7 cellular contexts compared by ENCODE assay signal in the genomic region with DNA sequence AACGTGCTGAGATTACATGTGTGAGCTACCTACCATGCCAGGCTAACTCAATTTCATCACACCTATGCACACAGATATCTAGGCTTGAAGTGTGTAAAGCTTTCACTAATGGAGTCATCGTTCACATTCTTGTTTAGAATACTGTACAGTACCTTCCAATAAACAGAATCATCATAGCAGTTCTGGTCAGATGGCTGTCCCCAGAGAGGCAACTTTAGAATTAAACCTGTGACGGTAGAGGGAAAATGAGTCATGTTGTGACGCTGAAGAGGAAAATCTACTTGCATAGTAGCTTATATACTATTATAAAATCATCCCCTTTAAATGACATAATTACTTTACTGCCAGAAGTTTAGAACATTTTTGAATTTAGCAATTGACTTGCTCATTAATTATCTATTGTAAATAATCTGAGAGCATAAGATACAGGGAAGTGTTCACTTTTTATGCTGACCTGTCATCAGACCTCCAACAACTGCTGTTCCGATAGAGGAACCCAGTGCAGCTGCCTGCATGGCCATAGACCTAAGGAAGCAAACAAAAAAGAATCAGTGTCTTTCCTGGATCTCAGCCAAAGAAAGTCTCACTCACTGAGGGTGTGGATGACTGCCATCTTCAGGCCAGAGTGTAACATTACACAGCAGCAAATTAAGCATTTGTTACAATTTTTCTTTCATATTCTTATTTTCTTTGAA. TPM values are rescaled to one million over a fixed set of nuclear protein-coding genes. Genes with fewer than 3 reads are reported as not detected.
DNase-seq lines count a peak whose midpoint lies in the region; ATAC-seq, FAIRE-seq and TF ChIP-seq lines count a peak whose summit lies in the region.

No MANE protein-coding gene starts in this region.

- H3K4me1 ChIP-seq in heart right ventricle (no peaks in the 10 kb centered on the region), sigmoid colon (no peaks in the 10 kb centered on the region)

- peak; percentile 29 for ATAC-seq in GM19468 (IDR thresholded peaks at IDR 0.05; ENCODE audit: extremely low read depth, unreplicated experiment)
- peak; percentile 98 for ATAC-seq in HG03469 (IDR thresholded peaks at IDR 0.05; ENCODE audit: unreplicated experiment)
- ATAC-seq in activated CD8-positive, alpha-beta T cell treated with anti-CD3 and anti-CD28 coated beads, Interleukin-2, amount 10 ng/mL, durations not matched to agents 7 days and 5 days = peak; percentile 44
- ATAC-seq in heart right ventricle = peak in 6 of 8 donors; percentile 24 to 64 (median 52)

- H3K4me3 Mint-ChIP-seq in activated CD8-positive, alpha-beta T cell treated with anti-CD3 and anti-CD28 coated beads, Interleukin-2, amount 10 ng/mL, durations not matched to agents 7 days and 5 days = no peak overlapping the region

- H3K36me3 ChIP-seq in heart right ventricle (no peaks in the 10 kb centered on the region), sigmoid colon (no peaks in the 10 kb centered on the region)

- H3K4me3 ChIP-seq in heart right ventricle (no peak overlapping the region), sigmoid colon (no peak overlapping the region)

- no peak for TF ChIP-seq POLR2A in sigmoid colon (IDR thresholded peaks at IDR 0.05)

- H3K9me3 ChIP-seq in heart right ventricle (peaks cover 0 to 3% (median 0%) of the 10 kb centered on the region in 11 donors), sigmoid colon (no peaks in the 10 kb centered on the region)

- DNase-seq in NCI-H226 = peak; percentile 70
- peak; percentile 33 for DNase-seq in activated CD8-positive, alpha-beta T cell treated with anti-CD3 and anti-CD28 coated beads, Interleukin-2, amount 10 ng/mL, durations not matched to agents 7 days and 5 days
- DNase-seq in heart right ventricle = peak in 1 of 2 donors; percentile 32
- DNase-seq in sigmoid colon = no peak

- no peaks in the 10 kb centered on the region for H3K4me1 Mint-ChIP-seq in activated CD8-positive, alpha-beta T cell treated with anti-CD3 and anti-CD28 coated beads, Interleukin-2, amount 10 ng/mL, durations not matched to agents 7 days and 5 days (ENCODE audit: low read depth)

- peak; percentile 59 for FAIRE-seq in G401.6 (lab: Jason Lieb, UNC)

- H3K9me3 Mint-ChIP-seq in activated CD8-positive, alpha-beta T cell treated with anti-CD3 and anti-CD28 coated beads, Interleukin-2, amount 10 ng/mL, durations not matched to agents 7 days and 5 days (ENCODE audit: insufficient read depth) = no peaks in the 10 kb centered on the region

- TF ChIP-seq CTCF in heart right ventricle (IDR thresholded peaks at IDR 0.05) (peak; percentile 71 to 87 (median 79)), sigmoid colon (IDR thresholded peaks at IDR 0.05) (peak in 3 of 4 experiments; percentile 51 to 71 (median 52))

- H3K27me3 Mint-ChIP-seq in activated CD8-positive, alpha-beta T cell treated with anti-CD3 and anti-CD28 coated beads, Interleukin-2, amount 10 ng/mL, durations not matched to agents 7 days and 5 days (ENCODE audit: low read depth) = peaks cover 4% of the 10 kb centered on the region

- peaks cover 0 to 10% (median 0%) of the 10 kb centered on the region in 7 donors for H3K27me3 ChIP-seq in heart right ventricle
- no peaks in the 10 kb centered on the region for H3K27me3 ChIP-seq in sigmoid colon

- CTCF ChIA-PET in activated CD8-positive, alpha-beta T cell treated with anti-CD3 and anti-CD28 coated beads, Interleukin-2, amount 10 ng/mL, durations not matched to agents 7 days and 5 days (lab: Charles Lee) = interaction anchor here (0.8 to 2.3 kb wide), 9 partner anchors 10 to 129 kb away, joined by 3 to 13 read pairs (median 5); no protein-coding TSS in a partner anchor

- POLR2A ChIA-PET in activated CD8-positive, alpha-beta T cell treated with anti-CD3 and anti-CD28 coated beads, Interleukin-2, amount 10 ng/mL, durations not matched to agents 7 days and 5 days (lab: Charles Lee) = no interaction called here

- intact Hi-C loops in heart right ventricle (cut with DNase I) = loop anchor here in 8 of 10 donors (1.0 to 5.0 kb wide), 5 partner anchors 70 to 80 kb away; no protein-coding TSS in a partner anchor
- intact Hi-C loops in sigmoid colon (cut with DNase I) = no loop called here

- no peak overlapping the region for H3K27ac ChIP-seq in heart right ventricle
- no peak overlapping the region for H3K27ac ChIP-seq in sigmoid colon

- WGBS in heart right ventricle, 2 donors = 44 to 48% methylated on average over 5 of the region's 5 CpGs
- WGBS in sigmoid colon, 2 donors = 19 to 45% methylated on average over 5 of the region's 5 CpGs

- H3K27ac Mint-ChIP-seq in activated CD8-positive, alpha-beta T cell treated with anti-CD3 and anti-CD28 coated beads, Interleukin-2, amount 10 ng/mL, durations not matched to agents 7 days and 5 days = no peak overlapping the region

- H3K36me3 Mint-ChIP-seq in activated CD8-positive, alpha-beta T cell treated with anti-CD3 and anti-CD28 coated beads, Interleukin-2, amount 10 ng/mL, durations not matched to agents 7 days and 5 days (ENCODE audit: low read depth) = no peaks in the 10 kb centered on the region

- TF ChIP-seq EP300 in sigmoid colon (IDR thresholded peaks at IDR 0.05) = no peak

RNA-seq across cellular contexts. Expression of a gene that starts 29.8 kb away (rescaled TPM):
- not detected for total RNA-seq in activated CD8-positive, alpha-beta T cell treated with anti-CD3 and anti-CD28 coated beads, Interleukin-2, amount 10 ng/mL, durations not matched to agents 7 days and 5 days
- total RNA-seq in heart right ventricle (under 1 TPM in 5 of 10 donors, not detected in 5; 0.12 to 0.66 (median 0.38) TPM), sigmoid colon (1 to 10 TPM in 1 of 4 donors, under 1 TPM in 2, not detected in 1; 0.81 to 1.4 (median 0.83) TPM)
- polyA plus RNA-seq in heart right ventricle (under 1 TPM; 0.41 to 0.95 TPM), sigmoid colon (not detected)

RNA-seq across cellular contexts. Expression of a gene that starts 56.4 kb away (rescaled TPM):
- total RNA-seq in activated CD8-positive, alpha-beta T cell treated with anti-CD3 and anti-CD28 coated beads, Interleukin-2, amount 10 ng/mL, durations not matched to agents 7 days and 5 days = under 1 TPM in 1 of 2 experiments, not detected in 1; 0.26 TPM
- total RNA-seq in heart right ventricle (under 1 TPM in 5 of 10 donors, not detected in 5; 0.16 to 0.85 (median 0.56) TPM), sigmoid colon (1 to 10 TPM; 1.4 to 6.9 (median 3.8) TPM)
- polyA plus RNA-seq in heart right ventricle (1 to 10 TPM in 1 of 2 donors, under 1 TPM in 1; 0.62 to 1.5 TPM), sigmoid colon (1 to 10 TPM; 1.8 to 3.9 (median 3.4) TPM)

Comparison
In these comparisons a context has a peak if more than half of its experiments do, and no peak if none do; other contexts are left out.
1. ATAC-seq: peak in every context shown above with its lines; median percentile 98 in HG03469; 52 in heart right ventricle; 44 in activated CD8-positive, alpha-beta T cell treated with anti-CD3 and anti-CD28 coated beads, Interleukin-2, amount 10 ng/mL, durations not matched to agents 7 days and 5 days; 29 in GM19468.